Comparison of ENCODE assay signal across 9 cellular contexts in the genomic region with DNA sequence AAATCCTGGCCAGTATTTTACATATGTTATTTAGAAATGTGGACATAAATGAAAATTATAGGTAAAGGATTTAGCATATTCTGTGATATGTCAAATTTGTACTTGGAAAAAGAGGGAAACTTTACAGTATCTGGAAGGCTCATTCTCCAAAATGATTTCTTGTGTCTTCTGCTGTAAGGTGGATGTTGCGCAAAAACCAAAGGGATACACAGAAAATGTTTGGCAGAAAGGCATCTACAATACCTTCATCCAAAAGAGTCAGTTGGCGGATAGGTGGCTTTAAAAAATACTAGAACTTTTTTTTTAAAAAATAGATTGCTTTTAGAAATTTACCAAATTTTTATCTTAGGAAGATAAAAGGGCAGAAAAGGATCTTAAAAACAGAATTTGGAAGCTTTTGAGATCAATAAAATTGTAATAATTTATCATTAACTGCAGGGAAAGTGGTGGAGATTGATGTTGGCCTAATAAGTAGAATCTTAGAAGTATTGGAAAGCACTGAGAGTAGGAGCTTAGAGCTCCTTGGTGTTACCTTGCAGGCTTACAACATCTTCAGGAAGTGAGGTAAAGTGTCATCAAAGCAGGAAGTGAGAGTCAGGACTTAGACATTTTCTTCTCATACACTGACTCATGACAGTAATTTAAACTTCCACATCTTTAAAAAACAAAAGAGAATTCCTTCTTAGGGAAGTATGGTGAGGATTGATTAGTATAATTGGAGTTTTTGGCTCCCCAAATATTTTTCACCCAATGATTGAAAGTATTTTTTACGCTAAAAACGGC. TPM values are rescaled to one million over a fixed set of nuclear protein-coding genes. Genes with fewer than 3 reads are reported as not detected.
DNase-seq lines count a peak whose midpoint lies in the region; ATAC-seq and TF ChIP-seq lines count a peak whose summit lies in the region.
"Had no signal": no experiment of that assay in that cellular context is flagged by ENCODE, and none has a peak within 500 bp of the region (broad histone marks: within the 10 kb centered on the region; RNA-seq: fewer than 3 reads in every experiment).

No MANE protein-coding gene starts in this region.

- peak overlapping the region; percentile 99 for H3K4me3 Mint-ChIP-seq in chondrocyte (ENCODE audit: unreplicated experiment)

- H3K4me1 Mint-ChIP-seq in chondrocyte (ENCODE audit: low read depth): peaks cover 57% of the 10 kb centered on the region

- H3K27me3 Mint-ChIP-seq in chondrocyte (ENCODE audit: low read depth): no peaks in the 10 kb centered on the region

- ATAC-seq in HG02759 (IDR thresholded peaks at IDR 0.05; ENCODE audit: unreplicated experiment): peak; percentile 12

- H3K36me3 ChIP-seq in parathyroid adenoma (ENCODE audit: control insufficient read depth, insufficient read depth, low read length): no peaks in the 10 kb centered on the region
- H3K36me3 ChIP-seq in H7 (replicated peaks; ENCODE audit: control insufficient read depth, insufficient read depth, low read length): peaks cover 1% of the 10 kb centered on the region; the same call in 1 of the 2 replicates

- TF ChIP-seq CTCF in chondrocyte (IDR thresholded peaks at IDR 0.05) (no peak), parathyroid adenoma (IDR thresholded peaks at IDR 0.05) (no peak)

- no peak overlapping the region for H3K4me2 ChIP-seq in parathyroid adenoma (ENCODE audit: low read length)

- no peaks in the 10 kb centered on the region for H3K27me3 ChIP-seq in parathyroid adenoma (ENCODE audit: control insufficient read depth, insufficient read depth, low read length)
- H3K27me3 ChIP-seq in H7 (ENCODE audit: control insufficient read depth, insufficient read depth, low read length): peaks cover 3% of the 10 kb centered on the region

- DNase-seq in DMS 273 (lab: John Stamatoyannopoulos, UW; ENCODE audit: unreplicated experiment) (peak; percentile 10), DMS 273 treated with DMSO at 0.1 percent for 48 hours (lab: John Stamatoyannopoulos, UW) (no peak), NOMO-1 treated with DMSO at 0.1 percent for 48 hours (lab: John Stamatoyannopoulos, UW; ENCODE audit: unreplicated experiment) (peak; percentile 83), chondrocyte (ENCODE audit: low spot score) (no peak), H7 (no peak), mucosa of gallbladder (ENCODE audit: low spot score) (no peak)

- H3K79me2 ChIP-seq in parathyroid adenoma: no peaks in the 10 kb centered on the region

- no peaks in the 10 kb centered on the region for H3K9me3 Mint-ChIP-seq in chondrocyte (ENCODE audit: low read depth)

- H3K27ac Mint-ChIP-seq in chondrocyte (ENCODE audit: unreplicated experiment): peak overlapping the region; percentile 57

- H3K36me3 Mint-ChIP-seq in chondrocyte (ENCODE audit: low read depth): peaks cover 8% of the 10 kb centered on the region

- no peaks in the 10 kb centered on the region for H3K4me1 ChIP-seq in parathyroid adenoma

- H3K9me3 ChIP-seq in parathyroid adenoma (ENCODE audit: control insufficient read depth, low read length): no peaks in the 10 kb centered on the region

- H3K27ac ChIP-seq in parathyroid adenoma: no peak overlapping the region
- H3K27ac ChIP-seq: 22Rv1 had no signal

- peak overlapping the region; percentile 5 for H2AFZ ChIP-seq in parathyroid adenoma

- H3K4me3 ChIP-seq in parathyroid adenoma (ENCODE audit: low read depth, low read length) (no peak overlapping the region), H7 (ENCODE audit: insufficient read depth, low read depth, low read length) (no peak overlapping the region)

- no peak overlapping the region for H3K9ac ChIP-seq in parathyroid adenoma

RNA-seq across cellular contexts. Expression of gene NABP1, which starts 2.1 kb away (rescaled TPM):
- 16.1 to 18.5 TPM (median 17.5 TPM) in 3 replicates for total RNA-seq in chondrocyte
- total RNA-seq in H7 (2014; rRNA removed; shearing (Covaris generic)): 2.3 and 3.7 TPM in 2 replicates
- 17.4 TPM for total RNA-seq in mucosa of gallbladder

Comparison
In these comparisons a context has a peak if more than half of its experiments do, and no peak if none do; other contexts are left out.
1. DNase-seq: peak in DMS 273 (single experiment) and NOMO-1 treated with DMSO at 0.1 percent for 48 hours (single experiment); none in DMS 273 treated with DMSO at 0.1 percent for 48 hours (single experiment), chondrocyte (single experiment), H7 (single experiment) and mucosa of gallbladder (single experiment).